16 cellular contexts compared by ENCODE assay signal in genomic region chr13:62305758-62306157, GRCh38.
DNase-seq lines count a peak whose midpoint lies in the region; ATAC-seq, FAIRE-seq and TF ChIP-seq lines count a peak whose summit lies in the region.
"Had no signal": no experiment of that assay in that cellular context is flagged by ENCODE, and none has a peak within 500 bp of the region (broad histone marks: within the 10 kb centered on the region; RNA-seq: fewer than 3 reads in every experiment).

No MANE protein-coding gene starts in this region.

- no peaks in the 10 kb centered on the region for H4K20me1 ChIP-seq in MM.1S (ENCODE audit: insufficient read depth, low read length)

- no peak overlapping the region for H3K4me3 Mint-ChIP-seq in activated T-cell treated with anti-CD3 and anti-CD28 coated beads, Interleukin-2, amount 50 U/mL, for 24 hours
- H3K4me3 Mint-ChIP-seq: activated CD4-positive, alpha-beta memory T cell treated with anti-CD3 and anti-CD28 coated beads for 36 hours had no signal

- TF ChIP-seq EP300 in esophagus muscularis mucosa (IDR thresholded peaks at IDR 0.05) = no peak

- H3K9me3 ChIP-seq in MM.1S (replicated peaks; ENCODE audit: insufficient read depth, low read length) (no peaks in the 10 kb centered on the region), esophagus muscularis mucosa (peaks cover 0 to 7% (median 0%) of the 10 kb centered on the region in 4 donors)
- H3K9me3 ChIP-seq: thoracic aorta had no signal

- no peaks in the 10 kb centered on the region for H3K79me2 ChIP-seq in MM.1S (ENCODE audit: low read length)

- TF ChIP-seq CTCF in MM.1S (IDR thresholded peaks at IDR 0.05; ENCODE audit: low read length) = no peak
- TF ChIP-seq CTCF in esophagus muscularis mucosa (IDR thresholded peaks at IDR 0.05) = no peak

- TF ChIP-seq POLR2A in GM12891 (IDR thresholded peaks at IDR 0.05; ENCODE audit: low read depth, low read length) (no peak), esophagus muscularis mucosa (IDR thresholded peaks at IDR 0.05; ENCODE audit: low read depth) (no peak)

- intact Hi-C loops in esophagus muscularis mucosa (cut with DNase I) = no loop called here

- ATAC-seq in GM19463 (IDR thresholded peaks at IDR 0.05; ENCODE audit: unreplicated experiment) (peak; percentile 91), HG02973 (IDR thresholded peaks at IDR 0.05; ENCODE audit: unreplicated experiment) (peak; percentile 53)

- peaks cover 4% of the 10 kb centered on the region; the same call in 1 of the 2 replicates for H3F3A ChIP-seq in MM.1S (ENCODE audit: insufficient read depth, low read length)

- H3K27ac ChIP-seq in MM.1S (ENCODE audit: low read length) (peak overlapping the region; percentile 62; the same call in 1 of the 2 replicates), esophagus muscularis mucosa (replicated peaks in 1 of 4) (no peak overlapping the region)
- H3K27ac ChIP-seq: C4-2B, thoracic aorta had no signal

- DNase-seq in GM12891 (ENCODE audit: insufficient read length, low spot score) (peak; percentile 7), MM.1S (peak; percentile 55), SHP77 (lab: John Stamatoyannopoulos, UW) (no peak), SKM-1 (lab: John Stamatoyannopoulos, UW; ENCODE audit: unreplicated experiment) (no peak), esophagus muscularis mucosa (ENCODE audit: extremely low spot score) (no peak)
- no peak for DNase-seq in activated T-cell treated with anti-CD3 and anti-CD28 coated beads, Interleukin-2, amount 50 U/mL, for 24 hours
- DNase-seq: activated CD4-positive, alpha-beta memory T cell treated with anti-CD3 and anti-CD28 coated beads for 36 hours; amygdala; NCI-H2081 treated with DMSO at 0.1 percent for 48 hours; stimulated activated CD4-positive, alpha-beta T cell treated with anti-CD3 and anti-CD28 coated beads, Interleukin-4, amount 100 ng/mL, for 1 hour had no signal

- peak overlapping the region; percentile 57 for H3K4me2 ChIP-seq in MM.1S (ENCODE audit: low read depth, low read length)

- peaks cover 25% of the 10 kb centered on the region for H3K9me3 Mint-ChIP-seq in activated T-cell treated with anti-CD3 and anti-CD28 coated beads, Interleukin-2, amount 50 U/mL, for 24 hours
- H3K9me3 Mint-ChIP-seq: activated CD4-positive, alpha-beta memory T cell treated with anti-CD3 and anti-CD28 coated beads for 36 hours had no signal

- H3K36me3 Mint-ChIP-seq in activated T-cell treated with anti-CD3 and anti-CD28 coated beads, Interleukin-2, amount 50 U/mL, for 24 hours (ENCODE audit: low read depth) = no peaks in the 10 kb centered on the region
- H3K36me3 Mint-ChIP-seq: activated CD4-positive, alpha-beta memory T cell treated with anti-CD3 and anti-CD28 coated beads for 36 hours had no signal

- H3K4me3 ChIP-seq in MM.1S (ENCODE audit: low read length) = peak overlapping the region; percentile 41
- peak overlapping the region in 1 of 4 donors; percentile 19 for H3K4me3 ChIP-seq in esophagus muscularis mucosa
- H3K4me3 ChIP-seq: thoracic aorta had no signal

- H3K27me3 Mint-ChIP-seq in activated T-cell treated with anti-CD3 and anti-CD28 coated beads, Interleukin-2, amount 50 U/mL, for 24 hours = no peaks in the 10 kb centered on the region
- H3K27me3 Mint-ChIP-seq: activated CD4-positive, alpha-beta memory T cell treated with anti-CD3 and anti-CD28 coated beads for 36 hours had no signal

- no peaks in the 10 kb centered on the region for H3K36me3 ChIP-seq in MM.1S (replicated peaks; ENCODE audit: insufficient read depth, low read length)
- no peaks in the 10 kb centered on the region for H3K36me3 ChIP-seq in esophagus muscularis mucosa
- H3K36me3 ChIP-seq: thoracic aorta had no signal

- H3K4me1 Mint-ChIP-seq in activated T-cell treated with anti-CD3 and anti-CD28 coated beads, Interleukin-2, amount 50 U/mL, for 24 hours (ENCODE audit: low read depth) = no peaks in the 10 kb centered on the region

- 34% methylated on average over 3 of the region's 3 CpGs for WGBS in esophagus muscularis mucosa

- peak overlapping the region; percentile 45; the same call in 1 of the 2 replicates for H2AFZ ChIP-seq in MM.1S (ENCODE audit: low read length)

- FAIRE-seq in GM12891 (lab: Jason Lieb, UNC) = peak; percentile 28
- FAIRE-seq: endothelial cell of umbilical vein, islet of Langerhans had no signal

- H3K9ac ChIP-seq in MM.1S (ENCODE audit: low read length) = no peak overlapping the region

- no peaks in the 10 kb centered on the region for H3K27me3 ChIP-seq in MM.1S (replicated peaks; ENCODE audit: insufficient read depth, low read length)
- H3K27me3 ChIP-seq in esophagus muscularis mucosa = no peaks in the 10 kb centered on the region

- H3K27ac Mint-ChIP-seq in activated T-cell treated with anti-CD3 and anti-CD28 coated beads, Interleukin-2, amount 50 U/mL, for 24 hours = no peak overlapping the region
- H3K27ac Mint-ChIP-seq: activated CD4-positive, alpha-beta memory T cell treated with anti-CD3 and anti-CD28 coated beads for 36 hours had no signal

- no peaks in the 10 kb centered on the region for H3K9me2 ChIP-seq in MM.1S (replicated peaks; ENCODE audit: insufficient read depth, low read length)

- H3K4me1 ChIP-seq in MM.1S (ENCODE audit: low read length) (peaks cover 14% of the 10 kb centered on the region), esophagus muscularis mucosa (no peaks in the 10 kb centered on the region)

TF ChIP-seq in GM12891, 5 proteins besides CTCF, POLR2A, EP300 and RAD21:
- TF ChIP-seq POLR2AphosphoS5 (IDR thresholded peaks at IDR 0.05; ENCODE audit: low read depth, low read length) (no peak), PAX5 (IDR thresholded peaks at IDR 0.05; ENCODE audit: insufficient read depth, low read length, severe bottlenecking) (no peak), POU2F2 (IDR thresholded peaks at IDR 0.05; ENCODE audit: low read depth, low read length) (no peak), SPI1 (IDR thresholded peaks at IDR 0.05; ENCODE audit: low read depth, low read length) (no peak)
TF ChIP-seq in GM12891: peak in this region for 0.

Comparison
In these comparisons a context has a peak if more than half of its experiments do, and no peak if none do; other contexts are left out.
1. DNase-seq: peak in GM12891 (single experiment) and MM.1S (single experiment); none in SHP77 (0 of 2), SKM-1 (single experiment), activated T-cell treated with anti-CD3 and anti-CD28 coated beads, Interleukin-2, amount 50 U/mL, for 24 hours (single experiment) and esophagus muscularis mucosa (single experiment).